Comparison of ENCODE assay signal across 9 cellular contexts in the genomic region with DNA sequence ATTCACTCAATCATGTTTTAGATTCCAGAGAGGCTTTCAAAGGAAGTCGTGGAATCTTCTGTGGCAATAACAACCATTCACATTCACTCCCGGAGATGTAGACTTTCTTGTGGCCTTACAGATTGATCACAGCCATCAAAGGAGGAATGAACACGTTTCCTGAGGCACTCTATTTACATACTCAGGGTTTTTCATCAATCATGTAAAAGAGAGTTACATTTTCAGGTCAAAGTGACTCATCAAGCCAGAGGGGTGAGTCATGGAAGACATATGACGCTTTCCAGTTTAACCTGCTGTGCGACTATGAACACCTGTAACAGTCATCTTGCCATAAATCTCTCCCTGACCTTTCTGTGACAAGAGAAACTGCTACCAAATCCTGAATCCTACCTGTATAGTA. TPM values are rescaled to one million over a fixed set of nuclear protein-coding genes. Genes with fewer than 3 reads are reported as not detected.
A peak's percentile ranks its signal among the peaks of the same experiment; 100 is the strongest.
DNase-seq lines count a peak whose midpoint lies in the region; ATAC-seq and TF ChIP-seq lines count a peak whose summit lies in the region.
"Had no signal": no experiment of that assay in that cellular context is flagged by ENCODE, and none has a peak within 500 bp of the region (broad histone marks: within the 10 kb centered on the region; RNA-seq: fewer than 3 reads in every experiment).

No MANE protein-coding gene starts in this region.

- 37 to 50% (median 49%) methylated on average over 5 of the region's 5 CpGs for WGBS in psoas muscle, 3 donors

- intact Hi-C loops in Caco-2 (cut with micrococcal nuclease; ENCODE audit: unreplicated experiment) = loop anchor here (1.0 to 5.0 kb wide), 2 partner anchors 40 to 321 kb away; partner anchors contain the start of gene RAD23B
- intact Hi-C loops in psoas muscle (cut with DNase I) = no loop called here

- BruUV-seq in Caco-2 (replicated peaks; lab: Mats Ljungman, UMichigan) = no TSS peak

- H3K4me3 ChIP-seq in Caco-2 (ENCODE audit: low read depth, low read length) = no peak overlapping the region
- no peak overlapping the region for H3K4me3 ChIP-seq in psoas muscle

- H3K4me1 ChIP-seq in Caco-2 (peaks cover 72% of the 10 kb centered on the region), psoas muscle (peaks cover 14% of the 10 kb centered on the region)

- no peak for TF ChIP-seq POLR2A in erythroblast (IDR thresholded peaks at IDR 0.05; ENCODE audit: low read length)

- peak; percentile 87 to 89 for DNase-seq in Caco-2
- peak in 2 of 3 experiments; percentile 65 to 93 for DNase-seq in NCI-H1417 (lab: John Stamatoyannopoulos, UW)
- no peak for DNase-seq in activated naive CD8-positive, alpha-beta T cell treated with anti-CD3 and anti-CD28 coated beads, Interleukin-2, amount 10 ng/mL, durations not matched to agents 7 days and 5 days
- DNase-seq in psoas muscle = no peak
- DNase-seq in erythroblast (lab: John Stamatoyannopoulos, UW) = no peak
- no peak for DNase-seq in nephron progenitor cell
- no peak for DNase-seq in NOMO-1 (lab: John Stamatoyannopoulos, UW; ENCODE audit: unreplicated experiment in 2 of 2)

- H3K36me3 ChIP-seq in Caco-2 (ENCODE audit: control insufficient read depth, insufficient read depth, low read length) (no peaks in the 10 kb centered on the region), psoas muscle (ENCODE audit: insufficient read depth in 1 of 2, low read depth in 1 of 2) (no peaks in the 10 kb centered on the region)

- H3K27me3 ChIP-seq in Caco-2 (replicated peaks; ENCODE audit: control insufficient read depth, insufficient read depth, low read length) (no peaks in the 10 kb centered on the region), psoas muscle (ENCODE audit: insufficient read depth in 3 of 3, low read length in 2 of 3) (peaks cover 0 to 2% (median 0%) of the 10 kb centered on the region in 3 donors)

- ATAC-seq in GM21717 (IDR thresholded peaks at IDR 0.05; ENCODE audit: unreplicated experiment) (peak; percentile 85), psoas muscle (peak in 3 of 4 donors; percentile 54 to 67 (median 61))
- peak; percentile 64 for ATAC-seq in activated naive CD8-positive, alpha-beta T cell treated with anti-CD3 and anti-CD28 coated beads, Interleukin-2, amount 10 ng/mL, durations not matched to agents 7 days and 5 days (ENCODE audit: low read depth)

- H3K4me1 Mint-ChIP-seq in Caco-2 (ENCODE audit: low read depth, unreplicated experiment) (peaks cover 34% of the 10 kb centered on the region), nephron progenitor cell (peaks cover 32% of the 10 kb centered on the region)
- H3K4me1 Mint-ChIP-seq in activated naive CD8-positive, alpha-beta T cell treated with anti-CD3 and anti-CD28 coated beads, Interleukin-2, amount 10 ng/mL, durations not matched to agents 7 days and 5 days = peaks cover 14% of the 10 kb centered on the region

- CTCF ChIA-PET in Caco-2 (lab: Charles Lee) = no interaction called here

- H3K4me3 Mint-ChIP-seq in Caco-2 (ENCODE audit: unreplicated experiment) (peak overlapping the region; percentile 58), nephron progenitor cell (no peak overlapping the region)
- H3K4me3 Mint-ChIP-seq in activated naive CD8-positive, alpha-beta T cell treated with anti-CD3 and anti-CD28 coated beads, Interleukin-2, amount 10 ng/mL, durations not matched to agents 7 days and 5 days = no peak overlapping the region
- H3K4me3 Mint-ChIP-seq: dendritic cell treated with granulocyte-macrophage colony-stimulating factor and Interleukin-4, amounts not matched to agents 40 ng/mL and 50 ng/mL, for 4 days had no signal

- POLR2A ChIA-PET in Caco-2 (lab: Charles Lee) = no interaction called here
- POLR2A ChIA-PET in activated naive CD8-positive, alpha-beta T cell treated with anti-CD3 and anti-CD28 coated beads, Interleukin-2, amount 10 ng/mL, durations not matched to agents 7 days and 5 days (lab: Charles Lee) = no interaction called here

- H3K27ac Mint-ChIP-seq in Caco-2 (ENCODE audit: unreplicated experiment) (peak overlapping the region; percentile 89), nephron progenitor cell (no peak overlapping the region)
- H3K27ac Mint-ChIP-seq in activated naive CD8-positive, alpha-beta T cell treated with anti-CD3 and anti-CD28 coated beads, Interleukin-2, amount 10 ng/mL, durations not matched to agents 7 days and 5 days = no peak overlapping the region
- H3K27ac Mint-ChIP-seq: dendritic cell treated with granulocyte-macrophage colony-stimulating factor and Interleukin-4, amounts not matched to agents 40 ng/mL and 50 ng/mL, for 4 days had no signal

- H3K9me3 ChIP-seq in Caco-2 = no peaks in the 10 kb centered on the region
- no peaks in the 10 kb centered on the region for H3K9me3 ChIP-seq in psoas muscle

- TF ChIP-seq CTCF in Caco-2 (IDR thresholded peaks at IDR 0.05; ENCODE audit: insufficient read depth in 1 of 2, low read depth in 1 of 2, low read length in 1 of 2, severe bottlenecking in 1 of 2, unreplicated experiment in 1 of 2) = no peak
- TF ChIP-seq CTCF in psoas muscle (IDR thresholded peaks at IDR 0.05) = no peak
- no peak for TF ChIP-seq CTCF in nephron progenitor cell (IDR thresholded peaks at IDR 0.05)

- no peak overlapping the region for H3K27ac ChIP-seq in psoas muscle

- H3K36me3 Mint-ChIP-seq in Caco-2 (ENCODE audit: insufficient read depth, unreplicated experiment) (peaks cover 13% of the 10 kb centered on the region), nephron progenitor cell (ENCODE audit: low read depth) (no peaks in the 10 kb centered on the region)
- peaks cover 2% of the 10 kb centered on the region for H3K36me3 Mint-ChIP-seq in activated naive CD8-positive, alpha-beta T cell treated with anti-CD3 and anti-CD28 coated beads, Interleukin-2, amount 10 ng/mL, durations not matched to agents 7 days and 5 days

- H3K9me3 Mint-ChIP-seq in Caco-2 (ENCODE audit: unreplicated experiment) (no peaks in the 10 kb centered on the region), nephron progenitor cell (no peaks in the 10 kb centered on the region)
- no peaks in the 10 kb centered on the region for H3K9me3 Mint-ChIP-seq in activated naive CD8-positive, alpha-beta T cell treated with anti-CD3 and anti-CD28 coated beads, Interleukin-2, amount 10 ng/mL, durations not matched to agents 7 days and 5 days
- H3K9me3 Mint-ChIP-seq: dendritic cell treated with granulocyte-macrophage colony-stimulating factor and Interleukin-4, amounts not matched to agents 40 ng/mL and 50 ng/mL, for 4 days had no signal

- H3K27me3 Mint-ChIP-seq in Caco-2 (ENCODE audit: insufficient read depth, unreplicated experiment) (no peaks in the 10 kb centered on the region), nephron progenitor cell (ENCODE audit: low read depth, poor library complexity) (peaks cover 3% of the 10 kb centered on the region)
- H3K27me3 Mint-ChIP-seq in activated naive CD8-positive, alpha-beta T cell treated with anti-CD3 and anti-CD28 coated beads, Interleukin-2, amount 10 ng/mL, durations not matched to agents 7 days and 5 days = no peaks in the 10 kb centered on the region

RNA-seq across cellular contexts. Expression of gene RAD23B, which starts 39.3 kb away (rescaled TPM):
- 188 TPM in 2 replicates for total RNA-seq in Caco-2 (2022)
- total RNA-seq in activated naive CD8-positive, alpha-beta T cell treated with anti-CD3 and anti-CD28 coated beads, Interleukin-2, amount 10 ng/mL, durations not matched to agents 7 days and 5 days = 10 to 100 TPM; 86.4 to 86.7 TPM
- total RNA-seq in psoas muscle = 100 to 1,000 TPM; 175 to 258 (median 233) TPM
- 100 to 1,000 TPM; 126 to 283 (median 135) TPM for polyA plus RNA-seq in psoas muscle

Comparison
In these comparisons a context has a peak if more than half of its experiments do, and no peak if none do; other contexts are left out.
1. DNase-seq: peak in Caco-2 (2 of 2) and NCI-H1417 (2 of 3); none in activated naive CD8-positive, alpha-beta T cell treated with anti-CD3 and anti-CD28 coated beads, Interleukin-2, amount 10 ng/mL, durations not matched to agents 7 days and 5 days (single experiment), psoas muscle (0 of 2), erythroblast (0 of 2), nephron progenitor cell (single experiment) and NOMO-1 (0 of 2).
2. Peak in every context shown above with its lines, with median percentiles within 50 percentile points of each other: ATAC-seq.